ENCODE assay signal across 21 cellular contexts in genomic region chr18:46748466-46748865, GRCh38. TPM values are rescaled to one million over a fixed set of nuclear protein-coding genes. Genes with fewer than 3 reads are reported as not detected.
DNase-seq lines count a peak whose midpoint lies in the region; TF ChIP-seq lines count a peak whose summit lies in the region.
"Had no signal": no experiment of that assay in that cellular context is flagged by ENCODE, and none has a peak within 500 bp of the region (broad histone marks: within the 10 kb centered on the region; RNA-seq: fewer than 3 reads in every experiment).

No MANE protein-coding gene starts in this region.

- no peaks in the 10 kb centered on the region for H3K27me3 ChIP-seq in parathyroid adenoma (ENCODE audit: control insufficient read depth, insufficient read depth, low read length)
- H3K27me3 ChIP-seq in SJCRH30, result no peaks in the 10 kb centered on the region
- H3K27me3 ChIP-seq: BE2C; BLaER1 treated with 17β-estradiol and CSF1 and Interleukin-3, amounts not matched to agents 10 nM and 100 nM had no signal

- DNase-seq in NCI-H2196 (lab: John Stamatoyannopoulos, UW; ENCODE audit: unreplicated experiment) (peak; percentile 34), NCI-H2196 treated with DMSO at 0.1 percent for 48 hours (lab: John Stamatoyannopoulos, UW; ENCODE audit: unreplicated experiment) (no peak), LoVo (ENCODE audit: low spot score) (peak; percentile 7), NCI-H2029 treated with DMSO at 0.1 percent for 48 hours (lab: John Stamatoyannopoulos, UW) (peak; percentile 27), ACHN (no peak), NCI-H82 treated with DMSO at 0.1 percent for 48 hours (lab: John Stamatoyannopoulos, UW; ENCODE audit: unreplicated experiment) (no peak), SJCRH30 (no peak)
- DNase-seq: AML-193; BE2C; CD4-positive, alpha-beta T cell; CD8-positive, alpha-beta memory T cell; DMS 273 treated with DMSO at 0.1 percent for 48 hours; DMS79; GF-D8; GM23248; H7; HCEC 1CT had no signal

- no peak overlapping the region for H3K9ac ChIP-seq in parathyroid adenoma
- H3K9ac ChIP-seq: BLaER1 treated with 17β-estradiol and CSF1 and Interleukin-3, amounts not matched to agents 10 nM and 100 nM; GM23248 had no signal

- H3K9me3 ChIP-seq in parathyroid adenoma (ENCODE audit: control insufficient read depth, low read length) (no peaks in the 10 kb centered on the region), SJCRH30 (replicated peaks) (no peaks in the 10 kb centered on the region)
- H3K9me3 ChIP-seq: BE2C had no signal

- H3K4me2 ChIP-seq in parathyroid adenoma (ENCODE audit: low read length), result peak overlapping the region; percentile 48
- H3K4me2 ChIP-seq: BLaER1 treated with 17β-estradiol and CSF1 and Interleukin-3, amounts not matched to agents 10 nM and 100 nM had no signal

- H3K79me2 ChIP-seq in parathyroid adenoma, result peaks cover 49% of the 10 kb centered on the region

- H3K36me3 ChIP-seq in parathyroid adenoma (ENCODE audit: control insufficient read depth, insufficient read depth, low read length) (no peaks in the 10 kb centered on the region), SJCRH30 (no peaks in the 10 kb centered on the region)
- H3K36me3 ChIP-seq: BE2C had no signal

- TF ChIP-seq CTCF in parathyroid adenoma (IDR thresholded peaks at IDR 0.05), result no peak

- H3K4me3 ChIP-seq in parathyroid adenoma (ENCODE audit: low read depth, low read length) (no peak overlapping the region), SJCRH30 (no peak overlapping the region)
- H3K4me3 ChIP-seq: BLaER1 treated with 17β-estradiol and CSF1 and Interleukin-3, amounts not matched to agents 10 nM and 100 nM; GM23248 had no signal

- in situ Hi-C loops in ACHN (cut with HindIII; ENCODE audit: low pct_ligation_motif_present, low pct_unique_long_range_greater_than_20kb, low sequenced_read_pairs), result no loop called here

- H3K27ac ChIP-seq in parathyroid adenoma (no peak overlapping the region), SJCRH30 (no peak overlapping the region)
- H3K27ac ChIP-seq: 22Rv1; BLaER1 treated with 17β-estradiol and CSF1 and Interleukin-3, amounts not matched to agents 10 nM and 100 nM; GM23248 had no signal

- H2AFZ ChIP-seq in parathyroid adenoma, result no peak overlapping the region
- H2AFZ ChIP-seq: GM23248 had no signal

- H3K4me1 ChIP-seq in parathyroid adenoma, result peaks cover 21% of the 10 kb centered on the region
- H3K4me1 ChIP-seq in SJCRH30, result no peaks in the 10 kb centered on the region
- H3K4me1 ChIP-seq: BE2C had no signal

RNA-seq across cellular contexts. Expression of gene ST8SIA5, which starts 8.4 kb away (rescaled TPM):
- total RNA-seq in SJCRH30 (2014; rRNA removed; shearing (Covaris generic)), result 3.2 and 3.8 TPM in 2 replicates
- total RNA-seq: CD8-positive, alpha-beta memory T cell; G401; GM23248 had no signal

Comparison
In these comparisons a context has a peak if more than half of its experiments do, and no peak if none do; other contexts are left out.
1. DNase-seq: peak in NCI-H2196 (single experiment), LoVo (single experiment) and NCI-H2029 treated with DMSO at 0.1 percent for 48 hours (single experiment); none in NCI-H2196 treated with DMSO at 0.1 percent for 48 hours (single experiment), ACHN (single experiment), NCI-H82 treated with DMSO at 0.1 percent for 48 hours (single experiment) and SJCRH30 (0 of 2).